Comparison of ENCODE assay signal across 33 cellular contexts in genomic region chr6:34521463-34522288, GRCh38. TPM values are rescaled to one million over a fixed set of nuclear protein-coding genes. Genes with fewer than 3 reads are reported as not detected.
A peak's percentile ranks its signal among the peaks of the same experiment; 100 is the strongest.
DNase-seq lines count a peak whose midpoint lies in the region; ATAC-seq, FAIRE-seq and TF ChIP-seq lines count a peak whose summit lies in the region.
"Had no signal": no experiment of that assay in that cellular context is flagged by ENCODE, and none has a peak within 500 bp of the region (broad histone marks: within the 10 kb centered on the region; RNA-seq: fewer than 3 reads in every experiment).

No MANE protein-coding gene starts in this region.

- H3K27me3 ChIP-seq in K562 (ENCODE audit: control insufficient read depth in 2 of 2, insufficient read depth in 2 of 2, low read length in 2 of 2): no peaks in the 10 kb centered on the region
- H3K27me3 ChIP-seq in osteoblast (ENCODE audit: insufficient read depth, low read length): no peaks in the 10 kb centered on the region
- H3K27me3 ChIP-seq: gastrocnemius medialis, thyroid gland had no signal

- no peak for ATAC-seq in K562
- ATAC-seq in GM18511 (IDR thresholded peaks at IDR 0.05; ENCODE audit: unreplicated experiment): no peak
- ATAC-seq: gastrocnemius medialis; left lobe of liver; naive thymus-derived CD4-positive, alpha-beta T cell; T-helper 17 cell had no signal

- TF ChIP-seq RAD21 in K562 (CRISPR knock-in tag; conservative IDR thresholded peaks at IDR 0.05 in 1 of 2, IDR thresholded peaks at IDR 0.05 in 1 of 2): no peak

- TF ChIP-seq CTCF in NB4 (IDR thresholded peaks at IDR 0.05; ENCODE audit: low read depth, low read length) (no peak), K562 (IDR thresholded peaks at IDR 0.05 in 2 of 3, conservative IDR thresholded peaks at IDR 0.05 in 1 of 3; ENCODE audit: insufficient read depth in 2 of 3, low read depth in 1 of 3, low read length in 3 of 3) (no peak), osteoblast (IDR thresholded peaks at IDR 0.05; ENCODE audit: extremely low read depth, low read depth, low read length) (no peak), OCI-LY7 (conservative IDR thresholded peaks at IDR 0.05; ENCODE audit: low read length) (no peak)

- CTCF ChIA-PET in K562 (lab: Yijun Ruan, JAX; ENCODE audit: low intra/inter-chr PET ratio) (no interaction called here), OCI-LY7 (lab: Charles Lee; ENCODE audit: unreplicated experiment) (no interaction called here)

- WGBS in K562 (ENCODE audit: insufficient coverage, low coverage, missing lambda C conversion rate): 72% methylated on average over 21 of the region's 29 CpGs

- H3K9ac ChIP-seq in K562 (ENCODE audit: insufficient read depth in 1 of 2, low read depth in 2 of 2, low read length in 2 of 2): no peak overlapping the region

- BruUV-seq in K562 (replicated peaks; lab: Mats Ljungman, UMichigan) (no TSS peak), OCI-LY7 (replicated peaks; lab: Mats Ljungman, UMichigan) (no TSS peak)

- no peaks in the 10 kb centered on the region for H3K36me3 ChIP-seq in K562 (ENCODE audit: control insufficient read depth, insufficient read depth, low read length)
- no peaks in the 10 kb centered on the region for H3K36me3 ChIP-seq in osteoblast (ENCODE audit: insufficient read depth, low read length)
- H3K36me3 ChIP-seq in OCI-LY7 (ENCODE audit: insufficient read depth, low read length): no peaks in the 10 kb centered on the region
- H3K36me3 ChIP-seq: gastrocnemius medialis, stomach, thyroid gland had no signal

- TF ChIP-seq POLR2A in NB4 (IDR thresholded peaks at IDR 0.05; ENCODE audit: extremely low read depth, insufficient read length) (no peak), K562 (conservative IDR thresholded peaks at IDR 0.05) (no peak)

- no peaks in the 10 kb centered on the region for H3K79me2 ChIP-seq in K562 (ENCODE audit: control insufficient read depth, insufficient read depth, low read length)
- no peaks in the 10 kb centered on the region for H3K79me2 ChIP-seq in osteoblast (ENCODE audit: insufficient read depth, low read length)
- H3K79me2 ChIP-seq in OCI-LY7 (ENCODE audit: insufficient read depth, low read depth, low read length): no peaks in the 10 kb centered on the region

- FAIRE-seq in K562 (lab: Jason Lieb, UNC): no peak
- FAIRE-seq: astrocyte, GM12892, RCC 7860 had no signal

- H3K27ac ChIP-seq in K562 (ENCODE audit: extremely low read depth, low read depth, low read length) (no peak overlapping the region), osteoblast (ENCODE audit: low read depth, low read length) (no peak overlapping the region), OCI-LY7 (ENCODE audit: low read depth, low read length, poor library complexity, severe bottlenecking) (no peak overlapping the region)
- H3K27ac ChIP-seq: gastrocnemius medialis, stomach, thyroid gland had no signal

- H3K4me2 ChIP-seq in K562 (ENCODE audit: insufficient read depth, low read length) (no peak overlapping the region), osteoblast (ENCODE audit: insufficient read depth, low read length) (no peak overlapping the region), OCI-LY7 (ENCODE audit: low read length) (no peak overlapping the region)

- no peaks in the 10 kb centered on the region for H3K9me3 ChIP-seq in K562 (replicated peaks; ENCODE audit: control insufficient read depth, insufficient read depth, low read depth, low read length)
- no peaks in the 10 kb centered on the region for H3K9me3 ChIP-seq in osteoblast (ENCODE audit: low read depth, low read length)
- H3K9me3 ChIP-seq in OCI-LY7 (ENCODE audit: low read length): no peaks in the 10 kb centered on the region
- H3K9me3 ChIP-seq: gastrocnemius medialis, stomach, thyroid gland had no signal

- H3K4me3 ChIP-seq in NB4 (ENCODE audit: low read depth, low read length) (no peak overlapping the region), K562 (no peak overlapping the region), osteoblast (ENCODE audit: insufficient read depth, low read length) (no peak overlapping the region), OCI-LY7 (ENCODE audit: low read depth, low read length, poor library complexity, severe bottlenecking) (no peak overlapping the region)
- H3K4me3 ChIP-seq: gastrocnemius medialis, stomach, thyroid gland had no signal

- H2AFZ ChIP-seq in K562 (ENCODE audit: low read depth, low read length) (no peak overlapping the region), osteoblast (ENCODE audit: low read length) (no peak overlapping the region), OCI-LY7 (ENCODE audit: low read length) (no peak overlapping the region)

- no peaks in the 10 kb centered on the region for H3K9me2 ChIP-seq in OCI-LY7 (ENCODE audit: insufficient read depth, low read length)

- in situ Hi-C loops in K562 (cut with MboI): no loop called here

- H3K4me1 ChIP-seq in K562 (replicated peaks in 1 of 2; ENCODE audit: control insufficient read depth in 2 of 2, insufficient read depth in 2 of 2, low read length in 2 of 2) (peaks cover 26 to 37% of the 10 kb centered on the region in 2 experiments), osteoblast (ENCODE audit: insufficient read depth, low read length) (peaks cover 2% of the 10 kb centered on the region), OCI-LY7 (ENCODE audit: insufficient read depth, low read length, poor library complexity, severe bottlenecking) (peaks cover 5% of the 10 kb centered on the region)

- intact Hi-C loops in K562 (cut with micrococcal nuclease) (no loop called here), OCI-LY7 (cut with micrococcal nuclease; ENCODE audit: unreplicated experiment) (no loop called here)

- no peak for TF ChIP-seq EP300 in K562 (IDR thresholded peaks at IDR 0.05; ENCODE audit: low read length)

- DNase-seq in SIG-M5 treated with dmso at 0.1 percent for 504 hours (lab: John Stamatoyannopoulos, UW; ENCODE audit: unreplicated experiment) (peak; percentile 35), SIG-M5 (lab: John Stamatoyannopoulos, UW) (no peak), NB4 (ENCODE audit: low read depth) (peak; percentile 68), K562 (ENCODE audit: extremely low read depth in 1 of 4, low spot score in 3 of 4) (no peak), osteoblast (ENCODE audit: insufficient read length, low spot score, missing footprints) (peak; percentile 69), OCI-LY7 (ENCODE audit: low spot score) (no peak), SW 1271 (lab: John Stamatoyannopoulos, UW) (no peak)
- DNase-seq: 8988T; activated CD4-positive, alpha-beta T cell treated with anti-CD3 and anti-CD28 coated beads for 48 hours; activated gamma-delta T cell; activated naive CD8-positive, alpha-beta T cell treated with anti-CD3 and anti-CD28 coated beads, Interleukin-2, amount 10 ng/mL, durations not matched to agents 7 days and 5 days; activated T-cell treated with anti-CD3 and anti-CD28 coated beads, Interleukin-2, amount 50 U/mL, for 24 hours; caudate nucleus; CD4-positive, alpha-beta T cell; gastrocnemius medialis; H7; hypothalamus; immature natural killer cell; naive thymus-derived CD4-positive, alpha-beta T cell; NCI-H1694 treated with DMSO at 0.1 percent for 48 hours; NCI-H2171; NCI-H510A treated with DMSO at 0.1 percent for 48 hours; nucleus accumbens; stimulated activated CD8-positive, alpha-beta memory T cell treated with anti-CD3 and anti-CD28 coated beads, Interleukin-4, amount 100 ng/mL, for 48 hours; stomach; T-helper 17 cell; thyroid gland had no signal

- POLR2A ChIA-PET in K562 (lab: Yijun Ruan, JAX) (interaction anchor here (0.5 to 1.5 kb wide), 3 partner anchors 9 to 39 kb away, joined by 3 to 6 read pairs (median 3); no protein-coding TSS in a partner anchor), OCI-LY7 (lab: Charles Lee) (no interaction called here)

- no peaks in the 10 kb centered on the region for H3K9me1 ChIP-seq in K562 (ENCODE audit: control insufficient read depth, insufficient read depth, low read length)

- no peaks in the 10 kb centered on the region for H4K20me1 ChIP-seq in K562 (replicated peaks; ENCODE audit: control insufficient read depth, insufficient read depth, low read length)
- no peaks in the 10 kb centered on the region for H4K20me1 ChIP-seq in osteoblast (ENCODE audit: insufficient read depth, low read length)
- H4K20me1 ChIP-seq in OCI-LY7 (ENCODE audit: insufficient read depth, low read length): no peaks in the 10 kb centered on the region

RNA-seq across cellular contexts. Expression of gene SPDEF, which starts 34.5 kb away (rescaled TPM):
- total RNA-seq in K562 (2011; cell fraction: chromatin; rRNA removed; ENCODE audit: low replicate concordance): not detected in 2 replicates
- total RNA-seq in K562 (2011; cell fraction: nucleolus; rRNA removed): 0.13 TPM in 1 of 2 replicates, not detected in the other
- 0.29 TPM in 1 of 2 replicates, not detected in the other for total RNA-seq in K562 (2011; cell fraction: nucleoplasm; rRNA removed)
- 0.08 TPM in 1 of 2 replicates, not detected in the other for total RNA-seq in K562 (2014; rRNA removed)
- total RNA-seq in K562 (2014; rRNA removed; fragmentation: Illumina TruSeq; extraction: Trizol): not detected in 2 replicates
- 0.11 and 0.15 TPM in 2 replicates for total RNA-seq in K562 (2015; rRNA removed; fragmentation: Illumina TruSeq; extraction: Trizol)
- 0.11 and 0.16 TPM in 2 replicates for total RNA-seq in K562 (2021)
- polyA plus RNA-seq in K562 (2011; rRNA removed): 0.04 and 0.08 TPM in 2 replicates
- polyA plus RNA-seq in K562 (2011; cell fraction: cytosol; rRNA removed): 0.13 and 0.16 TPM in 2 replicates
- 0.23 and 0.35 TPM in 2 replicates for polyA plus RNA-seq in K562 (2011; cell fraction: nucleus; rRNA removed)
- 0.05 TPM in 1 of 2 replicates, not detected in the other for polyA plus RNA-seq in K562 (2012)
- polyA plus RNA-seq in K562 (2014; fragmentation: Illumina TruSeq; extraction: Trizol): 0.10 TPM in 1 of 2 replicates, not detected in the other
- polyA plus RNA-seq in K562 (2014; fragmentation: Nextera tagmentation; extraction: Ambion mirVana): not detected
- polyA plus RNA-seq in K562 (2014; rRNA removed): 0.08 and 0.12 TPM in 2 replicates
- polyA minus RNA-seq in K562 (2011; rRNA and poly(A)+ RNA removed): not detected in 2 replicates
- not detected in 2 replicates for polyA minus RNA-seq in K562 (2011; cell fraction: cytosol; rRNA and poly(A)+ RNA removed)
- not detected in 2 replicates for polyA minus RNA-seq in K562 (2011; cell fraction: nucleus; rRNA and poly(A)+ RNA removed)
- total RNA-seq in osteoblast: 0.29 TPM in 1 of 2 replicates, not detected in the other
- total RNA-seq in OCI-LY7 (2014; rRNA removed; shearing (Covaris generic)): 0.36 and 0.54 TPM in 2 replicates
- 0.34 and 0.52 TPM in 2 replicates for total RNA-seq in OCI-LY7 (2022)
- total RNA-seq: activated naive CD8-positive, alpha-beta T cell treated with anti-CD3 and anti-CD28 coated beads, Interleukin-2, amount 10 ng/mL, durations not matched to agents 7 days and 5 days; pulmonary artery endothelial cell; thyroid gland had no signal
- polyA plus RNA-seq: immature natural killer cell; naive thymus-derived CD4-positive, alpha-beta T cell had no signal

RNA-seq across cellular contexts. Expression of gene PACSIN1, which starts 55.8 kb away (rescaled TPM):
- 1.5 and 2.1 TPM in 2 replicates for total RNA-seq in K562 (2011; cell fraction: chromatin; rRNA removed; ENCODE audit: low replicate concordance)
- 1.2 and 1.3 TPM in 2 replicates for total RNA-seq in K562 (2011; cell fraction: nucleolus; rRNA removed)
- total RNA-seq in K562 (2011; cell fraction: nucleoplasm; rRNA removed): 0.99 and 1.1 TPM in 2 replicates
- total RNA-seq in K562 (2014; rRNA removed) (0.41 and 0.45 TPM in 2 replicates), K562 (2014; rRNA removed; fragmentation: Illumina TruSeq; extraction: Trizol) (0.10 and 0.29 TPM in 2 replicates), K562 (2015; rRNA removed; fragmentation: Illumina TruSeq; extraction: Trizol) (0.22 and 0.23 TPM in 2 replicates), K562 (2021) (0.98 and 1.7 TPM in 2 replicates), osteoblast (not detected in 2 replicates), OCI-LY7 (2022) (70.8 and 88.4 TPM in 2 replicates)
- polyA plus RNA-seq in K562 (2011; rRNA removed) (1.1 and 1.4 TPM in 2 replicates), K562 (2014; fragmentation: Illumina TruSeq; extraction: Trizol) (0.79 and 1.4 TPM in 2 replicates), K562 (2014; fragmentation: Nextera tagmentation; extraction: Ambion mirVana) (under 1 TPM; 0.01 to 0.03 TPM), K562 (2014; rRNA removed) (0.98 and 1.2 TPM in 2 replicates)
- polyA plus RNA-seq in K562 (2011; cell fraction: cytosol; rRNA removed): 1.2 and 1.6 TPM in 2 replicates
- polyA plus RNA-seq in K562 (2011; cell fraction: nucleus; rRNA removed): 2.2 and 3.4 TPM in 2 replicates
- polyA plus RNA-seq in K562 (2012): 0.90 and 1.2 TPM in 2 replicates
- 0.98 and 1.1 TPM in 2 replicates for polyA minus RNA-seq in K562 (2011; rRNA and poly(A)+ RNA removed)
- 0.95 and 1.7 TPM in 2 replicates for polyA minus RNA-seq in K562 (2011; cell fraction: cytosol; rRNA and poly(A)+ RNA removed)
- polyA minus RNA-seq in K562 (2011; cell fraction: nucleus; rRNA and poly(A)+ RNA removed): 0.67 and 1.9 TPM in 2 replicates
- 14.9 and 19.3 TPM in 2 replicates for total RNA-seq in OCI-LY7 (2014; rRNA removed; shearing (Covaris generic))
- total RNA-seq: gastrocnemius medialis, left lobe of liver, pulmonary artery endothelial cell had no signal

Comparison
In these comparisons a context has a peak if more than half of its experiments do, and no peak if none do; other contexts are left out.
1. DNase-seq: peak in SIG-M5 treated with dmso at 0.1 percent for 504 hours (single experiment), NB4 (single experiment) and osteoblast (single experiment); none in SIG-M5 (single experiment), K562 (0 of 4), OCI-LY7 (single experiment) and SW 1271 (0 of 2).
2. RNA of gene PACSIN1, which starts 55.8 kb away (total RNA-seq): 14.9 to 88.4 TPM in OCI-LY7; 0.10 to 2.1 TPM in K562 and not detected in osteoblast; every median in the first group is over 4 times any median in the second.